9 cellular contexts compared by ENCODE assay signal in the genomic region with DNA sequence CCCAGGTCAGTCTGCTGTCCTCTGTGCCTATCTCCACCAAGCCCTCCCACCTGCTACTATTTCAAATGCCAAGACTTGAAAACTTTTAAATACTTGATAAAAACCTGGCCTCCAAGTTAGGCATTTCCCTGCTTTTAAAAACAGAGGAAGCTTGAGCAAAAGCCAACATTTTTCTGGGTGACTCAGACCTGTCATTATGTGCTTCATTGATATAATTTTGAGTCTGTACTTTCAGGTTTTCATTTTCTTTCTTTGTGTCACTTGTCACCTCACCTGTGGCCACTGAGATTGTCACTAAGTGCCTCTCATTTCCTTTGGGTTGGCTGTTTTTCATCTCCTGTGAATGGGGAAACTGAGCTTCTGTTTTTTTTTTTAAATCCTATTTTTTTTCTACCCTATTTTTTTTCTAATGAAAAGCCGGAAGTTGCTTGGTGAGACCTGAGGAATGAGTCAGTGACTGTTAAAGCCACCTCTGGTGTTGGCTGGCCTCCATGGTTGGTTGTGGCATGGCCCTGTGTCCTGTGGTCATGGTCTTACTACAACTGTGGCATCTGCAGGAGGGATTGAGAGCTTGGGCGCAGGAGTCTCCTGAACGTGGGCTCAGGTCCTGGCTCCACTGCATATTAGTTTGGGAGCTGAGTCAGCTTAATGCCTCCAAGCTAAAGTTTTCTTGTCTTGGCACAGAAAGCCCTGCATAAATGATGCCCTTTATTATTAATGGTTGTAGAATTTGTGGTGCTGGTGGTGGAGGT. TPM values are rescaled to one million over a fixed set of nuclear protein-coding genes. Genes with fewer than 3 reads are reported as not detected.
A peak's percentile ranks its signal among the peaks of the same experiment; 100 is the strongest.
DNase-seq lines count a peak whose midpoint lies in the region; FAIRE-seq and TF ChIP-seq lines count a peak whose summit lies in the region.
"Had no signal": no experiment of that assay in that cellular context is flagged by ENCODE, and none has a peak within 500 bp of the region (broad histone marks: within the 10 kb centered on the region; RNA-seq: fewer than 3 reads in every experiment).

No MANE protein-coding gene starts in this region.

- no peak for TF ChIP-seq POLR2A in GM12891 (IDR thresholded peaks at IDR 0.05; ENCODE audit: low read depth, low read length)

- H3K4me3 ChIP-seq in endodermal cell (ENCODE audit: low read length), result no peak overlapping the region

- no peak for FAIRE-seq in GM12891 (lab: Jason Lieb, UNC)

- H3K4me1 ChIP-seq in endodermal cell (ENCODE audit: control insufficient read depth, insufficient read depth, low read length), result peaks cover 20% of the 10 kb centered on the region

- H3K36me3 Mint-ChIP-seq in endodermal cell (ENCODE audit: low read depth), result no peaks in the 10 kb centered on the region
- H3K36me3 Mint-ChIP-seq in nephron progenitor cell (ENCODE audit: low read depth), result no peaks in the 10 kb centered on the region

- H3K9ac ChIP-seq in endodermal cell (ENCODE audit: extremely low read depth, low read length, poor library complexity, severe bottlenecking), result no peak overlapping the region

- 91% methylated on average over 3 of the region's 3 CpGs; no CpG with 5 or more reads in 1 of the 2 experiments for WGBS in endodermal cell (ENCODE audit: insufficient coverage in 1 of 2, insufficient read length in 1 of 2), 2 experiments

- H3K36me3 ChIP-seq in endodermal cell (ENCODE audit: control insufficient read depth, insufficient read depth, low read length), result no peaks in the 10 kb centered on the region

- H3K4me1 Mint-ChIP-seq in endodermal cell (peaks cover 87% of the 10 kb centered on the region), nephron progenitor cell (peaks cover 28% of the 10 kb centered on the region)

- no peak overlapping the region for H3K27ac ChIP-seq in endodermal cell (ENCODE audit: low read depth, low read length)
- H3K27ac ChIP-seq: C4-2B had no signal

- H3K9me3 ChIP-seq in endodermal cell (ENCODE audit: control insufficient read depth, low read length), result no peaks in the 10 kb centered on the region

- peak overlapping the region; percentile 72 for H3K27ac Mint-ChIP-seq in endodermal cell
- H3K27ac Mint-ChIP-seq in nephron progenitor cell, result no peak overlapping the region

- H3K27me3 ChIP-seq in endodermal cell (ENCODE audit: control insufficient read depth, insufficient read depth, low read length, poor library complexity, severe bottlenecking), result no peaks in the 10 kb centered on the region

- no peaks in the 10 kb centered on the region for H3K27me3 Mint-ChIP-seq in endodermal cell (ENCODE audit: insufficient read depth)
- H3K27me3 Mint-ChIP-seq in nephron progenitor cell (ENCODE audit: low read depth, poor library complexity), result peaks cover 6% of the 10 kb centered on the region

- no peaks in the 10 kb centered on the region for H3K9me3 Mint-ChIP-seq in endodermal cell
- H3K9me3 Mint-ChIP-seq in nephron progenitor cell, result peaks cover 3% of the 10 kb centered on the region

- peak; percentile 67 for DNase-seq in activated CD8-positive, alpha-beta memory T cell treated with anti-CD3 and anti-CD28 coated beads for 24 hours
- no peak for DNase-seq in activated CD8-positive, alpha-beta memory T cell treated with anti-CD3 and anti-CD28 coated beads, Interleukin-2, amount 50 U/mL, for 4 hours
- peak; percentile 38 for DNase-seq in RKO (ENCODE audit: low spot score)
- no peak for DNase-seq in endodermal cell
- DNase-seq in stimulated activated CD8-positive, alpha-beta memory T cell treated with anti-CD3 and anti-CD28 coated beads, Interleukin-7, amount 100 ng/mL, for 48 hours (ENCODE audit: extremely low read depth in 1 of 2, low read depth in 1 of 2), result peak; percentile 13 to 48
- DNase-seq in nephron progenitor cell, result no peak
- DNase-seq in stimulated activated naive CD4-positive, alpha-beta T cell (lab: John Stamatoyannopoulos, UW), result no peak
- DNase-seq in GM12891 (ENCODE audit: insufficient read length, low spot score), result no peak

- H3K4me3 Mint-ChIP-seq in endodermal cell (no peak overlapping the region), nephron progenitor cell (no peak overlapping the region)

- TF ChIP-seq CTCF in endodermal cell (conservative IDR thresholded peaks at IDR 0.05) (no peak), nephron progenitor cell (IDR thresholded peaks at IDR 0.05) (no peak)

TF ChIP-seq in GM12891, 5 proteins besides CTCF, POLR2A, EP300 and RAD21:
- TF ChIP-seq SPI1 (IDR thresholded peaks at IDR 0.05; ENCODE audit: low read depth, low read length) (no peak), POU2F2 (IDR thresholded peaks at IDR 0.05; ENCODE audit: low read depth, low read length) (no peak), TAF1 (IDR thresholded peaks at IDR 0.05; ENCODE audit: low read depth, low read length) (no peak), POLR2AphosphoS5 (IDR thresholded peaks at IDR 0.05; ENCODE audit: low read depth, low read length) (no peak), PAX5 (IDR thresholded peaks at IDR 0.05; ENCODE audit: insufficient read depth, low read length, severe bottlenecking) (no peak)

RNA-seq across cellular contexts. Expression of gene ARHGAP26, which starts 56.7 kb away (rescaled TPM):
- total RNA-seq in endodermal cell, result 10 to 100 TPM; 49.2 to 60.5 TPM
- 8.2 TPM for polyA plus RNA-seq in endodermal cell (2013, experiment 1 of 2)
- 7.3 TPM for polyA plus RNA-seq in endodermal cell (2013, experiment 2 of 2)
- 9.8 TPM for polyA plus RNA-seq in GM12891 (2012; ENCODE audit: low read depth, missing spikeins)

Comparison
In these comparisons a context has a peak if more than half of its experiments do, and no peak if none do; other contexts are left out.
1. DNase-seq: peak in activated CD8-positive, alpha-beta memory T cell treated with anti-CD3 and anti-CD28 coated beads for 24 hours (single experiment), RKO (single experiment) and stimulated activated CD8-positive, alpha-beta memory T cell treated with anti-CD3 and anti-CD28 coated beads, Interleukin-7, amount 100 ng/mL, for 48 hours (2 of 2); none in activated CD8-positive, alpha-beta memory T cell treated with anti-CD3 and anti-CD28 coated beads, Interleukin-2, amount 50 U/mL, for 4 hours (single experiment), endodermal cell (single experiment), nephron progenitor cell (single experiment), stimulated activated naive CD4-positive, alpha-beta T cell (0 of 6) and GM12891 (single experiment).